Comparison of ENCODE assay signal across 1 cellular context in the genomic region with DNA sequence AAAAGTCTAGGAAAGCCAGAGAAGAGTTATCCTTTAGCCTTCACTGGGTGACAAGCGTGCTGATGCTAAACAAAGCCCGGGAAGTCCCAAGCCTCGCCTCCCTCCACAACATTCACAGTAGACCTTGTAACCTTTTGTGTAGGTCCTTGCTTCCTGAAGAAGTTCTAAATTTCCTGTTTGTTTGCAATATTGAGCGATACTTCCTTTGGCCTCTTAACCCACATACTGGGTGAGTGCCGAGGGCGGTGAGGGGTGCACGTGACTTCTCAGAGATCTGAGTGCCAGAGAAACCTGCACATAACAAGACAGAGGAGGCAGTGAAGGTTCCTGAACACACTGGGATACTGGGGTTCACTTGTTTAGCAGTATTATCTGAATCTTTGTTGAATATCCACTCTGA.
TF ChIP-seq lines count a peak whose summit lies in the region.

No MANE protein-coding gene starts in this region.

TF ChIP-seq in WTC11, 78 proteins besides CTCF, POLR2A, EP300 and RAD21 (continued from another document):
- TF ChIP-seq, protein P1, sequence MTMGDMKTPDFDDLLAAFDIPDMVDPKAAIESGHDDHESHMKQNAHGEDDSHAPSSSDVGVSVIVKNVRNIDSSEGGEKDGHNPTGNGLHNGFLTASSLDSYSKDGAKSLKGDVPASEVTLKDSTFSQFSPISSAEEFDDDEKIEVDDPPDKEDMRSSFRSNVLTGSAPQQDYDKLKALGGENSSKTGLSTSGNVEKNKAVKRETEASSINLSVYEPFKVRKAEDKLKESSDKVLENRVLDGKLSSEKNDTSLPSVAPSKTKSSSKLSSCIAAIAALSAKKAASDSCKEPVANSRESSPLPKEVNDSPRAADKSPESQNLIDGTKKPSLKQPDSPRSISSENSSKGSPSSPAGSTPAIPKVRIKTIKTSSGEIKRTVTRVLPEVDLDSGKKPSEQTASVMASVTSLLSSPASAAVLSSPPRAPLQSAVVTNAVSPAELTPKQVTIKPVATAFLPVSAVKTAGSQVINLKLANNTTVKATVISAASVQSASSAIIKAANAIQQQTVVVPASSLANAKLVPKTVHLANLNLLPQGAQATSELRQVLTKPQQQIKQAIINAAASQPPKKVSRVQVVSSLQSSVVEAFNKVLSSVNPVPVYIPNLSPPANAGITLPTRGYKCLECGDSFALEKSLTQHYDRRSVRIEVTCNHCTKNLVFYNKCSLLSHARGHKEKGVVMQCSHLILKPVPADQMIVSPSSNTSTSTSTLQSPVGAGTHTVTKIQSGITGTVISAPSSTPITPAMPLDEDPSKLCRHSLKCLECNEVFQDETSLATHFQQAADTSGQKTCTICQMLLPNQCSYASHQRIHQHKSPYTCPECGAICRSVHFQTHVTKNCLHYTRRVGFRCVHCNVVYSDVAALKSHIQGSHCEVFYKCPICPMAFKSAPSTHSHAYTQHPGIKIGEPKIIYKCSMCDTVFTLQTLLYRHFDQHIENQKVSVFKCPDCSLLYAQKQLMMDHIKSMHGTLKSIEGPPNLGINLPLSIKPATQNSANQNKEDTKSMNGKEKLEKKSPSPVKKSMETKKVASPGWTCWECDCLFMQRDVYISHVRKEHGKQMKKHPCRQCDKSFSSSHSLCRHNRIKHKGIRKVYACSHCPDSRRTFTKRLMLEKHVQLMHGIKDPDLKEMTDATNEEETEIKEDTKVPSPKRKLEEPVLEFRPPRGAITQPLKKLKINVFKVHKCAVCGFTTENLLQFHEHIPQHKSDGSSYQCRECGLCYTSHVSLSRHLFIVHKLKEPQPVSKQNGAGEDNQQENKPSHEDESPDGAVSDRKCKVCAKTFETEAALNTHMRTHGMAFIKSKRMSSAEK (CRISPR knock-in tag; IDR thresholded peaks at IDR 0.05; ENCODE audit: borderline replicate concordance), result no peak
- TF ChIP-seq, protein P2, sequence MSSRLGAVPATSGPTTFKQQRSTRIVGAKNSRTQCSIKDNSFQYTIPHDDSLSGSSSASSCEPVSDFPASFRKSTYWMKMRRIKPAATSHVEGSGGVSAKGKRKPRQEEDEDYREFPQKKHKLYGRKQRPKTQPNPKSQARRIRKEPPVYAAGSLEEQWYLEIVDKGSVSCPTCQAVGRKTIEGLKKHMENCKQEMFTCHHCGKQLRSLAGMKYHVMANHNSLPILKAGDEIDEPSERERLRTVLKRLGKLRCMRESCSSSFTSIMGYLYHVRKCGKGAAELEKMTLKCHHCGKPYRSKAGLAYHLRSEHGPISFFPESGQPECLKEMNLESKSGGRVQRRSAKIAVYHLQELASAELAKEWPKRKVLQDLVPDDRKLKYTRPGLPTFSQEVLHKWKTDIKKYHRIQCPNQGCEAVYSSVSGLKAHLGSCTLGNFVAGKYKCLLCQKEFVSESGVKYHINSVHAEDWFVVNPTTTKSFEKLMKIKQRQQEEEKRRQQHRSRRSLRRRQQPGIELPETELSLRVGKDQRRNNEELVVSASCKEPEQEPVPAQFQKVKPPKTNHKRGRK (CRISPR knock-in tag; IDR thresholded peaks at IDR 0.05; ENCODE audit: borderline replicate concordance), result no peak
